ENCODE assay signal across 28 cellular contexts in the genomic region with DNA sequence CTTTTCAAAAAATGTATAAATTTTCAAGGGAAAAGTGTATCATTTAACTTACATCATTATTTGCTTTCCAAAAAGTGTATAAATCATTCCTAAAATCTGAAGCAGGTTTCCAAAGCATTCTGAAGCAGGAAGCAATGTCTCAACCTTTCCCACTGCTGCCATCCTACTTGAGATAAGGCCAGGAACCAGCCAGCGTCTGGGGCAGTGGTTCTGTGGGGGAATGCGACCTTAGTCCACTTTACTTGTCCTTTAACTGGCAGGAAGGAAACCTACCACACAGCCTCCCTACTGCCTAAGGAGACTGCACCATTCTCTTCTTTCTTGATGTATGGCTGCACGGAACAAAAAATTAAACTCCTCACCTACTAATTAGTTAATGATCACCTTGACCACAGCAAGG. TPM values are rescaled to one million over a fixed set of nuclear protein-coding genes. Genes with fewer than 3 reads are reported as not detected.
DNase-seq lines count a peak whose midpoint lies in the region; ATAC-seq, FAIRE-seq and TF ChIP-seq lines count a peak whose summit lies in the region.
"Had no signal": no experiment of that assay in that cellular context is flagged by ENCODE, and none has a peak within 500 bp of the region (broad histone marks: within the 10 kb centered on the region; RNA-seq: fewer than 3 reads in every experiment).

No MANE protein-coding gene starts in this region.

- ATAC-seq in HepG2 (no peak), HG02973 (IDR thresholded peaks at IDR 0.05; ENCODE audit: unreplicated experiment) (no peak)
- ATAC-seq: effector memory CD8-positive, alpha-beta T cell; gastroesophageal sphincter; natural killer cell; T-cell; upper lobe of right lung had no signal

- H3K36me3 Mint-ChIP-seq in brain = peaks cover 57% of the 10 kb centered on the region
- H3K36me3 Mint-ChIP-seq: natural killer cell had no signal

- DNase-seq in HepG2 (ENCODE audit: low spot score) (no peak), stomach (peak; percentile 49), SKM-1 (lab: John Stamatoyannopoulos, UW; ENCODE audit: unreplicated experiment) (no peak), NCI-H2029 (lab: John Stamatoyannopoulos, UW) (no peak)
- DNase-seq: activated CD4-positive, CD25-positive, alpha-beta regulatory T cell; activated CD8-positive, alpha-beta memory T cell treated with anti-CD3 and anti-CD28 coated beads, Interleukin-2, amount 50 U/mL, for 4 hours; amygdala; CD4-positive, CD25-positive, alpha-beta regulatory T cell; effector memory CD8-positive, alpha-beta T cell; natural killer cell; NCI-H1436 treated with DMSO at 0.1 percent for 48 hours; NCI-H2171; NCI-H524 treated with DMSO at 0.1 percent for 48 hours; NK-92 treated with Interleukin-12 subunit alpha and Interleukin-12 subunit beta, amount 100 ng/mL, for 24 hours; retina; SHP77 treated with DMSO at 0.1 percent for 48 hours; spleen; T-cell; upper lobe of right lung had no signal

- 80% methylated on average over 3 of the region's 3 CpGs for WGBS in HepG2 (ENCODE audit: low lambda C conversion rate)
- 38 to 51% (median 47%) methylated on average over 3 of the region's 3 CpGs for WGBS in stomach, 5 donors

- peaks cover 67% of the 10 kb centered on the region for H3K4me1 ChIP-seq in HepG2 (ENCODE audit: insufficient read depth, low read length)
- peaks cover 23 to 49% (median 30%) of the 10 kb centered on the region in 4 donors for H3K4me1 ChIP-seq in stomach

- peaks cover 48% of the 10 kb centered on the region for H3K4me1 Mint-ChIP-seq in brain

- H3K36me3 ChIP-seq in KOPT-K1 (ENCODE audit: insufficient read depth, low read length) (peaks cover 42% of the 10 kb centered on the region), HepG2 (replicated peaks in 1 of 2; ENCODE audit: control insufficient read depth in 1 of 2, insufficient read depth in 2 of 2, low read length in 2 of 2) (peaks cover 6 to 28% of the 10 kb centered on the region in 2 experiments), stomach (peaks cover 0 to 17% (median 5%) of the 10 kb centered on the region in 4 donors)
- H3K36me3 ChIP-seq: upper lobe of right lung had no signal

- no peaks in the 10 kb centered on the region for H4K20me1 ChIP-seq in HepG2 (ENCODE audit: insufficient read depth, low read length)

- H3K4me2 ChIP-seq in HepG2 (ENCODE audit: low read depth, low read length) = peak overlapping the region; percentile 99
- H3K4me2 ChIP-seq: KMS-11 had no signal

- intact Hi-C loops in HepG2 (cut with micrococcal nuclease; ENCODE audit: unreplicated experiment) = no loop called here
- intact Hi-C loops in stomach (cut with DNase I; ENCODE audit: low total_unique reads) = no loop called here

- peaks cover 50% of the 10 kb centered on the region for H3K79me2 ChIP-seq in HepG2 (ENCODE audit: insufficient read depth, low read length)

- H3K27ac ChIP-seq in KOPT-K1 (ENCODE audit: low read depth, low read length, poor library complexity, severe bottlenecking) (peak overlapping the region; percentile 9), HepG2 (ENCODE audit: extremely low read length, insufficient read depth, low read length) (no peak overlapping the region), stomach (peak overlapping the region in 1 of 5 donors; percentile 5)
- H3K27ac ChIP-seq: coronary artery, gastroesophageal sphincter, KMS-11, spleen, upper lobe of right lung had no signal

- H3K27me3 ChIP-seq in HepG2 (ENCODE audit: control insufficient read depth in 1 of 2, insufficient read depth in 2 of 2, low read length in 2 of 2) = no peaks in the 10 kb centered on the region; a peak in 1 of 5 replicates
- no peaks in the 10 kb centered on the region for H3K27me3 ChIP-seq in stomach
- H3K27me3 ChIP-seq: gastroesophageal sphincter, spleen, upper lobe of right lung had no signal

- H3K9me3 ChIP-seq in KOPT-K1 (ENCODE audit: insufficient read depth, low read length, poor library complexity, severe bottlenecking) (peaks cover 13% of the 10 kb centered on the region), HepG2 (ENCODE audit: low read length) (no peaks in the 10 kb centered on the region), stomach (peaks cover 0 to 6% (median 0%) of the 10 kb centered on the region in 4 donors)
- H3K9me3 ChIP-seq: gastroesophageal sphincter, spleen, upper lobe of right lung had no signal

- TF ChIP-seq RAD21 in HepG2 (CRISPR knock-in tag; IDR thresholded peaks at IDR 0.05) = no peak

- BruUV-seq in HepG2 (replicated peaks; lab: Mats Ljungman, UMichigan) = no TSS peak

- no peak for TF ChIP-seq POLR2A in HepG2 (IDR thresholded peaks at IDR 0.05; ENCODE audit: insufficient read depth in 1 of 2, low read depth in 2 of 2, low read length in 2 of 2)
- no peak for TF ChIP-seq POLR2A in stomach (IDR thresholded peaks at IDR 0.05)

- TF ChIP-seq CTCF in brain (conservative IDR thresholded peaks at IDR 0.05) (no peak), HepG2 (CRISPR knock-in tag; IDR thresholded peaks at IDR 0.05) (no peak), stomach (IDR thresholded peaks at IDR 0.05) (no peak)

- H3K4me3 ChIP-seq in HepG2 (replicated peaks in 1 of 3; ENCODE audit: insufficient read depth in 1 of 3, low read depth in 2 of 3, low read length in 3 of 3) = no peak overlapping the region
- no peak overlapping the region for H3K4me3 ChIP-seq in stomach
- H3K4me3 ChIP-seq: coronary artery, gastroesophageal sphincter, spleen, upper lobe of right lung had no signal

- no peaks in the 10 kb centered on the region for H3K27me3 Mint-ChIP-seq in brain
- H3K27me3 Mint-ChIP-seq: activated naive CD4-positive, alpha-beta T cell treated with anti-CD3 and anti-CD28 coated beads, Interleukin-2, amount 50 U/mL, for 24 hours; CD4-positive, CD25-positive, alpha-beta regulatory T cell; effector memory CD8-positive, alpha-beta T cell; T-cell had no signal

- peak overlapping the region in 3 of 5 experiments; percentile 0 to 15 (median 6) for H3K4me3 Mint-ChIP-seq in brain
- H3K4me3 Mint-ChIP-seq: activated naive CD4-positive, alpha-beta T cell treated with anti-CD3 and anti-CD28 coated beads, Interleukin-2, amount 50 U/mL, for 24 hours; effector memory CD8-positive, alpha-beta T cell; natural killer cell; T-cell had no signal

- TF ChIP-seq EP300 in HepG2 (IDR thresholded peaks at IDR 0.05; ENCODE audit: low read depth in 2 of 2, low read length in 2 of 2) (no peak), HepG2 (CRISPR knock-in tag; IDR thresholded peaks at IDR 0.05; ENCODE audit: borderline replicate concordance) (no peak), stomach (IDR thresholded peaks at IDR 0.05) (no peak)

- peak overlapping the region in 1 of 5 experiments; percentile 53 for H3K27ac Mint-ChIP-seq in brain
- H3K27ac Mint-ChIP-seq: activated naive CD4-positive, alpha-beta T cell treated with anti-CD3 and anti-CD28 coated beads, Interleukin-2, amount 50 U/mL, for 24 hours; CD4-positive, CD25-positive, alpha-beta regulatory T cell; effector memory CD8-positive, alpha-beta T cell; natural killer cell had no signal

- in situ Hi-C loops in HepG2 (cut with HindIII; ENCODE audit: extremely low pct_ligation_motif_present, low pct_unique_long_range_greater_than_20kb) = loop anchor here (5.0 kb wide), 1 partner anchor 54 kb away; no protein-coding TSS in a partner anchor

- H3K9me3 Mint-ChIP-seq in brain = peaks cover 5 to 21% (median 9%) of the 10 kb centered on the region in 5 experiments
- H3K9me3 Mint-ChIP-seq: activated naive CD4-positive, alpha-beta T cell treated with anti-CD3 and anti-CD28 coated beads, Interleukin-2, amount 50 U/mL, for 24 hours; effector memory CD8-positive, alpha-beta T cell; natural killer cell; T-cell had no signal

- POLR2A ChIA-PET in HepG2 (lab: Yijun Ruan, JAX) = no interaction called here

- H3K9ac ChIP-seq in HepG2 (ENCODE audit: insufficient read depth, low read depth, low read length) = no peak overlapping the region
- H3K9ac ChIP-seq: KMS-11 had no signal

- no peak for FAIRE-seq in HepG2 (lab: Jason Lieb, UNC)
- FAIRE-seq: D721Med, islet of Langerhans had no signal

- CTCF ChIA-PET in HepG2 (lab: Yijun Ruan, JAX; ENCODE audit: low intra/inter-chr PET ratio, low total read pairs) = no interaction called here

- H2AFZ ChIP-seq in HepG2 (ENCODE audit: low read length) = no peak overlapping the region

RNA-seq across cellular contexts. Expression of a gene that starts 3.7 kb away (rescaled TPM):
- polyA plus RNA-seq in brain (ENCODE audit: insufficient read depth, low read depth, low replicate concordance) (33.6 TPM), HepG2 (2011; rRNA removed) (73.1 and 95.3 TPM in 2 replicates), stomach (10 to 100 TPM; 10.5 to 33.5 (median 13.7) TPM)
- total RNA-seq in HepG2 (2016; rRNA removed; fragmentation: Illumina TruSeq; extraction: Trizol) (59.1 and 104 TPM in 2 replicates), stomach (10 to 100 TPM in 3 of 5 donors, 1 to 10 TPM in 2; 5.5 to 43.3 (median 17.0) TPM)
- total RNA-seq in HepG2 (2016; cell fraction: cytosol; rRNA removed; fragmentation: Illumina TruSeq; extraction: Trizol; ENCODE audit: low read depth) = 7.1 and 7.4 TPM in 2 replicates
- 59.7 and 103 TPM in 2 replicates for total RNA-seq in HepG2 (2016; cell fraction: insoluble cytoplasmic fraction; rRNA removed; fragmentation: Illumina TruSeq; extraction: Trizol)
- total RNA-seq in HepG2 (2016; cell fraction: membrane; rRNA removed; fragmentation: Illumina TruSeq; extraction: Trizol) = 22.6 and 22.9 TPM in 2 replicates
- 46.4 and 52.3 TPM in 2 replicates for total RNA-seq in HepG2 (2016; cell fraction: nucleus; rRNA removed; fragmentation: Illumina TruSeq; extraction: Trizol)
- 78.7 and 91.6 TPM in 2 replicates for polyA plus RNA-seq in HepG2 (2011; cell fraction: cytosol; rRNA removed)
- polyA plus RNA-seq in HepG2 (2011; cell fraction: nucleus; rRNA removed) = 94.1 and 102 TPM in 2 replicates
- polyA plus RNA-seq in HepG2 (2012) = 74.2 and 78.2 TPM in 2 replicates
- polyA plus RNA-seq in HepG2 (2016; cell fraction: cytosol; fragmentation: Illumina TruSeq; extraction: Trizol; ENCODE audit: low read depth) = 10.6 and 11.4 TPM in 2 replicates
- 128 and 136 TPM in 2 replicates for polyA plus RNA-seq in HepG2 (2016; cell fraction: insoluble cytoplasmic fraction; fragmentation: Illumina TruSeq; extraction: Trizol; ENCODE audit: low read depth)
- polyA plus RNA-seq in HepG2 (2016; cell fraction: membrane; fragmentation: Illumina TruSeq; extraction: Trizol; ENCODE audit: low read depth) = 18.9 and 20.0 TPM in 2 replicates
- 92.1 and 93.6 TPM in 2 replicates for polyA plus RNA-seq in HepG2 (2016; cell fraction: nucleus; fragmentation: Illumina TruSeq; extraction: Trizol; ENCODE audit: insufficient read depth, low read depth)
- 117 and 252 TPM in 2 replicates for polyA minus RNA-seq in HepG2 (2011; rRNA and poly(A)+ RNA removed; ENCODE audit: low replicate concordance)
- polyA minus RNA-seq in HepG2 (2011; cell fraction: cytosol; rRNA and poly(A)+ RNA removed) = 46.5 and 50.3 TPM in 2 replicates
- polyA minus RNA-seq in HepG2 (2011; cell fraction: nucleus; rRNA and poly(A)+ RNA removed) = 35.7 and 43.0 TPM in 2 replicates
